Comparison of ENCODE assay signal across 9 cellular contexts in the genomic region with DNA sequence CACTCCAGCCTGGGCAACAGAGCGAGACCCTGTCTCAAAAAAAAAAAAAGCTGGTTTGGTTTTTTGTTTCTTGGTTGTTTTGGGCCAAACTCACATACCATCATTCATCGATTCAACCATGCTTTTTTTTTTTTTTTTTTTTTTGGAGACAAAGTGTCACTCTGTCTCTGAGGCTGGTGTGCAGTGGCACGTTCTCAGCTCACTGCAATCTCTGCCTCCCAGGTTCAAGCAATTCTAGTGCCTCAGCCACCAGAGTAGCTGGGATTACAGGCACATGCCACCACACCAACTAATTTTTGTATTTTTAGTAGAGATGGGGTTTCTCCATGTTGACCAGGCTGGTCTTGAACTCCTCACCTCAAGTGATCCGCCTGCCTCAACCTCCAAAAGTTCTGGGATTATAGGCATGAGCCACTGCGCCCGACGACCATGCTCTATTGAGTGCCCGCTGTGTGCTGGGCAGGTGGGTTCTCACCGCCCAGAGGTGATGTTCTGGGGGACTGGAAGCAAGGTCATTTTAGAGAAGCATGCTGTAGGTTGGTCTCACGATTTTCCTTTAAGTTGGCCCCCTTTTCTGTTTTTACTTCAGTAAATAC. TPM values are rescaled to one million over a fixed set of nuclear protein-coding genes. Genes with fewer than 3 reads are reported as not detected.
DNase-seq lines count a peak whose midpoint lies in the region; ATAC-seq and TF ChIP-seq lines count a peak whose summit lies in the region.
"Had no signal": no experiment of that assay in that cellular context is flagged by ENCODE, and none has a peak within 500 bp of the region (broad histone marks: within the 10 kb centered on the region; RNA-seq: fewer than 3 reads in every experiment).

No MANE protein-coding gene starts in this region.

- peaks cover 68% of the 10 kb centered on the region for H3K4me1 Mint-ChIP-seq in activated B cell treated with CpG ODN at 0.5 μM for 24 hours
- H3K4me1 Mint-ChIP-seq in stimulated activated effector memory CD8-positive, alpha-beta T cell treated with anti-CD3 and anti-CD28 coated beads, Interleukin-12 subunit alpha, Interleukin-12 subunit beta, amount 100 ng/mL, for 72 hours: peaks cover 75% of the 10 kb centered on the region

- intact Hi-C loops in HCT116 (cut with micrococcal nuclease) (no loop called here), activated B cell treated with CpG ODN at 0.5 μM for 24 hours (cut with micrococcal nuclease) (loop anchor here (1.0 kb wide), 3 partner anchors 8 to 34 kb away; a partner anchor contains a TSS)

- no peaks in the 10 kb centered on the region for H3K9me3 Mint-ChIP-seq in activated B cell treated with CpG ODN at 0.5 μM for 24 hours
- H3K9me3 Mint-ChIP-seq in stimulated activated effector memory CD8-positive, alpha-beta T cell treated with anti-CD3 and anti-CD28 coated beads, Interleukin-12 subunit alpha, Interleukin-12 subunit beta, amount 100 ng/mL, for 72 hours: no peaks in the 10 kb centered on the region

- H3K27ac ChIP-seq in HCT116 (ENCODE audit: low read depth, low read length): 0 out of 2 replicates have a peak overlapping the region, but pooled peaks have one; percentile 20
- peak overlapping the region; percentile 36 for H3K27ac ChIP-seq in layer of hippocampus (ENCODE audit: low read depth, low read length)

- no peak overlapping the region for H3K9ac ChIP-seq in HCT116 (ENCODE audit: low read length)

- no peaks in the 10 kb centered on the region for H3K27me3 Mint-ChIP-seq in activated B cell treated with CpG ODN at 0.5 μM for 24 hours

- no peak for TF ChIP-seq RAD21 in HCT116 (IDR thresholded peaks at IDR 0.05; ENCODE audit: low read depth)

- H3K4me2 ChIP-seq in HCT116 (ENCODE audit: low read length): peak overlapping the region; percentile 98

- no TSS peak for BruUV-seq in HCT116 (replicated peaks; lab: Mats Ljungman, UMichigan)

- ATAC-seq in HCT116: no peak
- ATAC-seq in activated B cell treated with CpG ODN at 0.5 μM for 24 hours (ENCODE audit: low read depth): no peak
- no peak for ATAC-seq in stimulated activated effector memory CD8-positive, alpha-beta T cell treated with anti-CD3 and anti-CD28 coated beads, Interleukin-12 subunit alpha, Interleukin-12 subunit beta, amount 100 ng/mL, for 72 hours
- ATAC-seq in GM21529 (IDR thresholded peaks at IDR 0.05; ENCODE audit: unreplicated experiment): no peak
- no peak for ATAC-seq in HG03354 (IDR thresholded peaks at IDR 0.05; ENCODE audit: poor library complexity, severe bottlenecking, unreplicated experiment)

- no peaks in the 10 kb centered on the region for H3K9me3 ChIP-seq in HCT116 (ENCODE audit: control insufficient read depth in 1 of 2, insufficient read depth in 1 of 2, low read depth in 1 of 2, low read length in 2 of 2)

- peaks cover 2% of the 10 kb centered on the region for H3K36me3 Mint-ChIP-seq in activated B cell treated with CpG ODN at 0.5 μM for 24 hours (ENCODE audit: low read depth)
- H3K36me3 Mint-ChIP-seq in stimulated activated effector memory CD8-positive, alpha-beta T cell treated with anti-CD3 and anti-CD28 coated beads, Interleukin-12 subunit alpha, Interleukin-12 subunit beta, amount 100 ng/mL, for 72 hours: peaks cover 62% of the 10 kb centered on the region

- peak overlapping the region; percentile 96 for H3K27ac Mint-ChIP-seq in activated B cell treated with CpG ODN at 0.5 μM for 24 hours
- H3K27ac Mint-ChIP-seq in stimulated activated effector memory CD8-positive, alpha-beta T cell treated with anti-CD3 and anti-CD28 coated beads, Interleukin-12 subunit alpha, Interleukin-12 subunit beta, amount 100 ng/mL, for 72 hours: peak overlapping the region; percentile 88

- no peaks in the 10 kb centered on the region for H3K36me3 ChIP-seq in HCT116 (ENCODE audit: control insufficient read depth in 1 of 2, insufficient read depth in 2 of 2, low read length in 2 of 2)

- RAD21 ChIA-PET in HCT116 (lab: Charles Lee; ENCODE audit: low non-redundant PET in 1 of 2, low total read pairs in 2 of 2, uncharacterized antibody in 2 of 2, unreplicated experiment in 2 of 2): interaction anchor here in 1 of 2 experiments (0.7 kb wide), 1 partner anchor 130 kb away, joined by 6 read pairs; no protein-coding TSS in a partner anchor

- H3K27me3 ChIP-seq in HCT116 (ENCODE audit: insufficient read depth, low read length): no peaks in the 10 kb centered on the region
- H3K27me3 ChIP-seq in layer of hippocampus (ENCODE audit: control insufficient read depth, insufficient read depth, low read length): no peaks in the 10 kb centered on the region

- H2AFZ ChIP-seq in HCT116 (ENCODE audit: low read depth, low read length, poor library complexity, severe bottlenecking): no peak overlapping the region

- H3K4me3 ChIP-seq in HCT116 (replicated peaks in 1 of 2; ENCODE audit: low read depth in 1 of 2, low read length in 2 of 2): no peak overlapping the region

- TF ChIP-seq CTCF in HCT116 (IDR thresholded peaks at IDR 0.05 in 2 of 3, conservative IDR thresholded peaks at IDR 0.05 in 1 of 3; ENCODE audit: borderline replicate concordance in 1 of 3, insufficient read depth in 1 of 3, low read depth in 2 of 3, low read length in 2 of 3) (no peak), activated B cell treated with CpG ODN at 0.5 μM for 24 hours (IDR thresholded peaks at IDR 0.05) (no peak)

- no peak for TF ChIP-seq POLR2A in HCT116 (IDR thresholded peaks at IDR 0.05; ENCODE audit: borderline replicate concordance, extremely low read depth, insufficient read depth, insufficient read length)

- peak overlapping the region; percentile 95 for H3K4me3 Mint-ChIP-seq in activated B cell treated with CpG ODN at 0.5 μM for 24 hours
- H3K4me3 Mint-ChIP-seq in stimulated activated effector memory CD8-positive, alpha-beta T cell treated with anti-CD3 and anti-CD28 coated beads, Interleukin-12 subunit alpha, Interleukin-12 subunit beta, amount 100 ng/mL, for 72 hours: peak overlapping the region; percentile 91

- CTCF ChIA-PET in HCT116 (lab: Charles Lee) (interaction anchor here (0.7 kb wide), 1 partner anchor 11 kb away, joined by 4 read pairs; no protein-coding TSS in a partner anchor), activated B cell treated with CpG ODN at 0.5 μM for 24 hours (lab: Charles Lee) (interaction anchor here (1.1 to 2.6 kb wide), 2 partner anchors 9 to 16 kb away, joined by 3 to 30 read pairs; a partner anchor contains a TSS)

- H3K9me2 ChIP-seq in HCT116 (ENCODE audit: insufficient read depth): no peaks in the 10 kb centered on the region

- H4K20me1 ChIP-seq in HCT116 (ENCODE audit: insufficient read depth): no peaks in the 10 kb centered on the region

- POLR2A ChIA-PET in HCT116 (lab: Charles Lee) (interaction anchor here (0.7 to 1.2 kb wide), 3 partner anchors 10 to 288 kb away, joined by 3 to 4 read pairs (median 3); a partner anchor contains a TSS), activated B cell treated with CpG ODN at 0.5 μM for 24 hours (lab: Charles Lee) (interaction anchor here (0.6 to 9.5 kb wide), 16 partner anchors 11 to 267 kb away, joined by 3 to 926 read pairs (median 7); a partner anchor contains a TSS)

- no peak for DNase-seq in HCT116 (ENCODE audit: low read depth, low spot score)
- DNase-seq in activated B cell treated with CpG ODN at 0.5 μM for 24 hours: no peak
- peak in 1 of 2 donors; percentile 67 for DNase-seq in stimulated activated effector memory CD8-positive, alpha-beta T cell treated with anti-CD3 and anti-CD28 coated beads, Interleukin-12 subunit alpha, Interleukin-12 subunit beta, amount 100 ng/mL, for 72 hours (ENCODE audit: low spot score in 2 of 2)
- no peak for DNase-seq in ureter (ENCODE audit: low spot score)
- DNase-seq: EL, NCI-H187 had no signal

- no peaks in the 10 kb centered on the region for H3K79me2 ChIP-seq in HCT116 (ENCODE audit: insufficient read depth, low read length)

- peaks cover 40 to 68% of the 10 kb centered on the region in 2 experiments for H3K4me1 ChIP-seq in HCT116 (ENCODE audit: control insufficient read depth in 1 of 2, insufficient read depth in 2 of 2, low read length in 2 of 2)

TF ChIP-seq in HCT116, 20 proteins besides CTCF, POLR2A, EP300 and RAD21:
- TF ChIP-seq FOSL1 (IDR thresholded peaks at IDR 0.05; ENCODE audit: low read depth) (no peak), EZH2 (IDR thresholded peaks at IDR 0.05) (no peak)
- TF ChIP-seq, protein P1, sequence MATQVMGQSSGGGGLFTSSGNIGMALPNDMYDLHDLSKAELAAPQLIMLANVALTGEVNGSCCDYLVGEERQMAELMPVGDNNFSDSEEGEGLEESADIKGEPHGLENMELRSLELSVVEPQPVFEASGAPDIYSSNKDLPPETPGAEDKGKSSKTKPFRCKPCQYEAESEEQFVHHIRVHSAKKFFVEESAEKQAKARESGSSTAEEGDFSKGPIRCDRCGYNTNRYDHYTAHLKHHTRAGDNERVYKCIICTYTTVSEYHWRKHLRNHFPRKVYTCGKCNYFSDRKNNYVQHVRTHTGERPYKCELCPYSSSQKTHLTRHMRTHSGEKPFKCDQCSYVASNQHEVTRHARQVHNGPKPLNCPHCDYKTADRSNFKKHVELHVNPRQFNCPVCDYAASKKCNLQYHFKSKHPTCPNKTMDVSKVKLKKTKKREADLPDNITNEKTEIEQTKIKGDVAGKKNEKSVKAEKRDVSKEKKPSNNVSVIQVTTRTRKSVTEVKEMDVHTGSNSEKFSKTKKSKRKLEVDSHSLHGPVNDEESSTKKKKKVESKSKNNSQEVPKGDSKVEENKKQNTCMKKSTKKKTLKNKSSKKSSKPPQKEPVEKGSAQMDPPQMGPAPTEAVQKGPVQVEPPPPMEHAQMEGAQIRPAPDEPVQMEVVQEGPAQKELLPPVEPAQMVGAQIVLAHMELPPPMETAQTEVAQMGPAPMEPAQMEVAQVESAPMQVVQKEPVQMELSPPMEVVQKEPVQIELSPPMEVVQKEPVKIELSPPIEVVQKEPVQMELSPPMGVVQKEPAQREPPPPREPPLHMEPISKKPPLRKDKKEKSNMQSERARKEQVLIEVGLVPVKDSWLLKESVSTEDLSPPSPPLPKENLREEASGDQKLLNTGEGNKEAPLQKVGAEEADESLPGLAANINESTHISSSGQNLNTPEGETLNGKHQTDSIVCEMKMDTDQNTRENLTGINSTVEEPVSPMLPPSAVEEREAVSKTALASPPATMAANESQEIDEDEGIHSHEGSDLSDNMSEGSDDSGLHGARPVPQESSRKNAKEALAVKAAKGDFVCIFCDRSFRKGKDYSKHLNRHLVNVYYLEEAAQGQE (IDR thresholded peaks at IDR 0.05; ENCODE audit: low read depth): no peak

RNA-seq across cellular contexts. Expression of a gene that starts 8.1 kb away (rescaled TPM):
- total RNA-seq in HCT116 (2021; ENCODE audit: unreplicated experiment): 221 TPM
- polyA plus RNA-seq in HCT116 (2012): 179 and 285 TPM in 2 replicates
- total RNA-seq in activated B cell treated with CpG ODN at 0.5 μM for 24 hours: 206 and 225 TPM in 2 replicates
- 94.9 TPM for total RNA-seq in ureter

RNA-seq across cellular contexts. Expression of a gene that starts 15.3 kb away (rescaled TPM):
- total RNA-seq in HCT116 (2021; ENCODE audit: unreplicated experiment) (4.8 TPM), activated B cell treated with CpG ODN at 0.5 μM for 24 hours (15.6 and 17.8 TPM in 2 replicates), ureter (5.9 TPM)
- 1.9 and 2.7 TPM in 2 replicates for polyA plus RNA-seq in HCT116 (2012)

RNA-seq across cellular contexts. Expression of a gene that starts 33.3 kb away (rescaled TPM):
- 400 TPM for total RNA-seq in HCT116 (2021; ENCODE audit: unreplicated experiment)
- polyA plus RNA-seq in HCT116 (2012): 263 and 315 TPM in 2 replicates
- total RNA-seq in activated B cell treated with CpG ODN at 0.5 μM for 24 hours: 59.2 and 70.3 TPM in 2 replicates
- total RNA-seq in ureter: 99.8 TPM

RNA-seq across cellular contexts. Expression of a gene that starts 50.8 kb away (rescaled TPM):
- total RNA-seq in HCT116 (2021; ENCODE audit: unreplicated experiment): 30.9 TPM
- polyA plus RNA-seq in HCT116 (2012): 22.4 and 23.8 TPM in 2 replicates
- total RNA-seq in activated B cell treated with CpG ODN at 0.5 μM for 24 hours: 5.6 and 6.9 TPM in 2 replicates
- total RNA-seq in ureter: 48.5 TPM
